ENCODE assay signal across 1 cellular context in the genomic region with DNA sequence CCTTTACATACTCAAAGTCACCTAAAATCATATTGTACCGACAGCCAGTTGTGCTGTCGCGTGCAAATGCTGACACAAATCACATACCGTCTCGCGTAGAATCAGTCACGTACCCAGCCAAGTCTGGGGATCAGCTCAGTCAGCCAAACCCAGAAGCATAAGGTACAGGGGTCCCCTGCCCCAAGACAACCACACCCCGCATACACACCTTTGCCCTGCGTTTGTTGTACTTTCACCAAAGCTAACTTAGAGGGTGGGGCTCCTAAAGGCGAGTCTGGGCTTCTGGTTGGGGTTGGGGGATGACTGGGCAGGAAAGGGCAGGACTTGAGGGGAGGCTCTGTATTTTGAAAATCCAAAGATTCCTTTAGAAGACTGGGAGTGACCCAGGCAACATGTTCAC.
TF ChIP-seq lines count a peak whose summit lies in the region.

No MANE protein-coding gene starts in this region.

TF ChIP-seq in HepG2, 621 proteins besides CTCF, POLR2A, EP300 and RAD21:
- TF ChIP-seq, protein P1, sequence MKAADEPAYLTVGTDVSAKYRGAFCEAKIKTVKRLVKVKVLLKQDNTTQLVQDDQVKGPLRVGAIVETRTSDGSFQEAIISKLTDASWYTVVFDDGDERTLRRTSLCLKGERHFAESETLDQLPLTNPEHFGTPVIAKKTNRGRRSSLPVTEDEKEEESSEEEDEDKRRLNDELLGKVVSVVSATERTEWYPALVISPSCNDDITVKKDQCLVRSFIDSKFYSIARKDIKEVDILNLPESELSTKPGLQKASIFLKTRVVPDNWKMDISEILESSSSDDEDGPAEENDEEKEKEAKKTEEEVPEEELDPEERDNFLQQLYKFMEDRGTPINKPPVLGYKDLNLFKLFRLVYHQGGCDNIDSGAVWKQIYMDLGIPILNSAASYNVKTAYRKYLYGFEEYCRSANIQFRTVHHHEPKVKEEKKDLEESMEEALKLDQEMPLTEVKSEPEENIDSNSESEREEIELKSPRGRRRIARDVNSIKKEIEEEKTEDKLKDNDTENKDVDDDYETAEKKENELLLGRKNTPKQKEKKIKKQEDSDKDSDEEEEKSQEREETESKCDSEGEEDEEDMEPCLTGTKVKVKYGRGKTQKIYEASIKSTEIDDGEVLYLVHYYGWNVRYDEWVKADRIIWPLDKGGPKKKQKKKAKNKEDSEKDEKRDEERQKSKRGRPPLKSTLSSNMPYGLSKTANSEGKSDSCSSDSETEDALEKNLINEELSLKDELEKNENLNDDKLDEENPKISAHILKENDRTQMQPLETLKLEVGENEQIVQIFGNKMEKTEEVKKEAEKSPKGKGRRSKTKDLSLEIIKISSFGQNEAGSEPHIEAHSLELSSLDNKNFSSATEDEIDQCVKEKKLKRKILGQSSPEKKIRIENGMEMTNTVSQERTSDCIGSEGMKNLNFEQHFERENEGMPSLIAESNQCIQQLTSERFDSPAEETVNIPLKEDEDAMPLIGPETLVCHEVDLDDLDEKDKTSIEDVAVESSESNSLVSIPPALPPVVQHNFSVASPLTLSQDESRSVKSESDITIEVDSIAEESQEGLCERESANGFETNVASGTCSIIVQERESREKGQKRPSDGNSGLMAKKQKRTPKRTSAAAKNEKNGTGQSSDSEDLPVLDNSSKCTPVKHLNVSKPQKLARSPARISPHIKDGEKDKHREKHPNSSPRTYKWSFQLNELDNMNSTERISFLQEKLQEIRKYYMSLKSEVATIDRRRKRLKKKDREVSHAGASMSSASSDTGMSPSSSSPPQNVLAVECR (CRISPR knock-in tag; IDR thresholded peaks at IDR 0.05; ENCODE audit: borderline replicate concordance), result no peak
- no peak for TF ChIP-seq ZNF446 (CRISPR knock-in tag; IDR thresholded peaks at IDR 0.05)
- no peak for TF ChIP-seq HNRNPUL1 (IDR thresholded peaks at IDR 0.05; ENCODE audit: low read depth, low read length)
- TF ChIP-seq, protein P2, sequence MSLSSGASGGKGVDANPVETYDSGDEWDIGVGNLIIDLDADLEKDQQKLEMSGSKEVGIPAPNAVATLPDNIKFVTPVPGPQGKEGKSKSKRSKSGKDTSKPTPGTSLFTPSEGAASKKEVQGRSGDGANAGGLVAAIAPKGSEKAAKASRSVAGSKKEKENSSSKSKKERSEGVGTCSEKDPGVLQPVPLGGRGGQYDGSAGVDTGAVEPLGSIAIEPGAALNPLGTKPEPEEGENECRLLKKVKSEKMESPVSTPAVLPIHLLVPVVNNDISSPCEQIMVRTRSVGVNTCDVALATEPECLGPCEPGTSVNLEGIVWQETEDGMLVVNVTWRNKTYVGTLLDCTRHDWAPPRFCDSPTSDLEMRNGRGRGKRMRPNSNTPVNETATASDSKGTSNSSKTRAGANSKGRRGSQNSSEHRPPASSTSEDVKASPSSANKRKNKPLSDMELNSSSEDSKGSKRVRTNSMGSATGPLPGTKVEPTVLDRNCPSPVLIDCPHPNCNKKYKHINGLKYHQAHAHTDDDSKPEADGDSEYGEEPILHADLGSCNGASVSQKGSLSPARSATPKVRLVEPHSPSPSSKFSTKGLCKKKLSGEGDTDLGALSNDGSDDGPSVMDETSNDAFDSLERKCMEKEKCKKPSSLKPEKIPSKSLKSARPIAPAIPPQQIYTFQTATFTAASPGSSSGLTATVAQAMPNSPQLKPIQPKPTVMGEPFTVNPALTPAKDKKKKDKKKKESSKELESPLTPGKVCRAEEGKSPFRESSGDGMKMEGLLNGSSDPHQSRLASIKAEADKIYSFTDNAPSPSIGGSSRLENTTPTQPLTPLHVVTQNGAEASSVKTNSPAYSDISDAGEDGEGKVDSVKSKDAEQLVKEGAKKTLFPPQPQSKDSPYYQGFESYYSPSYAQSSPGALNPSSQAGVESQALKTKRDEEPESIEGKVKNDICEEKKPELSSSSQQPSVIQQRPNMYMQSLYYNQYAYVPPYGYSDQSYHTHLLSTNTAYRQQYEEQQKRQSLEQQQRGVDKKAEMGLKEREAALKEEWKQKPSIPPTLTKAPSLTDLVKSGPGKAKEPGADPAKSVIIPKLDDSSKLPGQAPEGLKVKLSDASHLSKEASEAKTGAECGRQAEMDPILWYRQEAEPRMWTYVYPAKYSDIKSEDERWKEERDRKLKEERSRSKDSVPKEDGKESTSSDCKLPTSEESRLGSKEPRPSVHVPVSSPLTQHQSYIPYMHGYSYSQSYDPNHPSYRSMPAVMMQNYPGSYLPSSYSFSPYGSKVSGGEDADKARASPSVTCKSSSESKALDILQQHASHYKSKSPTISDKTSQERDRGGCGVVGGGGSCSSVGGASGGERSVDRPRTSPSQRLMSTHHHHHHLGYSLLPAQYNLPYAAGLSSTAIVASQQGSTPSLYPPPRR (CRISPR knock-in tag; IDR thresholded peaks at IDR 0.05; ENCODE audit: borderline replicate concordance), result no peak
- TF ChIP-seq CEBPB (IDR thresholded peaks at IDR 0.05; ENCODE audit: borderline replicate concordance, low read depth, low read length), result no peak
- no peak for TF ChIP-seq ZNF678 (CRISPR knock-in tag; IDR thresholded peaks at IDR 0.05)
- TF ChIP-seq, protein P3, sequence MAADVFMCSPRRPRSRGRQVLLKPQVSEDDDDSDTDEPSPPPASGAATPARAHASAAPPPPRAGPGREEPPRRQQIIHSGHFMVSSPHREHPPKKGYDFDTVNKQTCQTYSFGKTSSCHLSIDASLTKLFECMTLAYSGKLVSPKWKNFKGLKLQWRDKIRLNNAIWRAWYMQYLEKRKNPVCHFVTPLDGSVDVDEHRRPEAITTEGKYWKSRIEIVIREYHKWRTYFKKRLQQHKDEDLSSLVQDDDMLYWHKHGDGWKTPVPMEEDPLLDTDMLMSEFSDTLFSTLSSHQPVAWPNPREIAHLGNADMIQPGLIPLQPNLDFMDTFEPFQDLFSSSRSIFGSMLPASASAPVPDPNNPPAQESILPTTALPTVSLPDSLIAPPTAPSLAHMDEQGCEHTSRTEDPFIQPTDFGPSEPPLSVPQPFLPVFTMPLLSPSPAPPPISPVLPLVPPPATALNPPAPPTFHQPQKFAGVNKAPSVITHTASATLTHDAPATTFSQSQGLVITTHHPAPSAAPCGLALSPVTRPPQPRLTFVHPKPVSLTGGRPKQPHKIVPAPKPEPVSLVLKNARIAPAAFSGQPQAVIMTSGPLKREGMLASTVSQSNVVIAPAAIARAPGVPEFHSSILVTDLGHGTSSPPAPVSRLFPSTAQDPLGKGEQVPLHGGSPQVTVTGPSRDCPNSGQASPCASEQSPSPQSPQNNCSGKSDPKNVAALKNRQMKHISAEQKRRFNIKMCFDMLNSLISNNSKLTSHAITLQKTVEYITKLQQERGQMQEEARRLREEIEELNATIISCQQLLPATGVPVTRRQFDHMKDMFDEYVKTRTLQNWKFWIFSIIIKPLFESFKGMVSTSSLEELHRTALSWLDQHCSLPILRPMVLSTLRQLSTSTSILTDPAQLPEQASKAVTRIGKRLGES (CRISPR knock-in tag; IDR thresholded peaks at IDR 0.05; ENCODE audit: borderline replicate concordance), result no peak
- TF ChIP-seq, protein P4, sequence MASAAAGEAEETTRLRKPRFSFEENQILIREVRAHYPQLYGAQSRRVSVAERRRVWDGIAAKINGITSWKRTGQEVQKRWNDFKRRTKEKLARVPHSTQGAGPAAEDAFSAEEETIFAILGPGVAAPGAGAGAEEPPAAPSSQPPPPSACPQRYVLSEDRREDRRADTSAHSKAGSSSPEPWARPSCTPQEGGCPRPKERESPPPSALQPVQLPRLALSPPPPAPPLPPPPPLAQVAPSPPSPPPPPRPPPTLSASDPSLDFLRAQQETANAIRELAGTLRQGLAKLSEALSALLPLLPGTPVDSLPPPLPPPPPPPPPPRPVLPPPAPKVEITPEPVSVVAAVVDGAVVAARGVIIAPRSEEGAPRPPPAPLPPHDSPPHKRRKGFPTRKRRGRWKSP (CRISPR knock-in tag; IDR thresholded peaks at IDR 0.05), result no peak
- no peak for TF ChIP-seq ZNF333 (CRISPR knock-in tag; IDR thresholded peaks at IDR 0.05; ENCODE audit: borderline replicate concordance)
- no peak for TF ChIP-seq FOXO1 (CRISPR knock-in tag; IDR thresholded peaks at IDR 0.05)
- TF ChIP-seq, protein P5, sequence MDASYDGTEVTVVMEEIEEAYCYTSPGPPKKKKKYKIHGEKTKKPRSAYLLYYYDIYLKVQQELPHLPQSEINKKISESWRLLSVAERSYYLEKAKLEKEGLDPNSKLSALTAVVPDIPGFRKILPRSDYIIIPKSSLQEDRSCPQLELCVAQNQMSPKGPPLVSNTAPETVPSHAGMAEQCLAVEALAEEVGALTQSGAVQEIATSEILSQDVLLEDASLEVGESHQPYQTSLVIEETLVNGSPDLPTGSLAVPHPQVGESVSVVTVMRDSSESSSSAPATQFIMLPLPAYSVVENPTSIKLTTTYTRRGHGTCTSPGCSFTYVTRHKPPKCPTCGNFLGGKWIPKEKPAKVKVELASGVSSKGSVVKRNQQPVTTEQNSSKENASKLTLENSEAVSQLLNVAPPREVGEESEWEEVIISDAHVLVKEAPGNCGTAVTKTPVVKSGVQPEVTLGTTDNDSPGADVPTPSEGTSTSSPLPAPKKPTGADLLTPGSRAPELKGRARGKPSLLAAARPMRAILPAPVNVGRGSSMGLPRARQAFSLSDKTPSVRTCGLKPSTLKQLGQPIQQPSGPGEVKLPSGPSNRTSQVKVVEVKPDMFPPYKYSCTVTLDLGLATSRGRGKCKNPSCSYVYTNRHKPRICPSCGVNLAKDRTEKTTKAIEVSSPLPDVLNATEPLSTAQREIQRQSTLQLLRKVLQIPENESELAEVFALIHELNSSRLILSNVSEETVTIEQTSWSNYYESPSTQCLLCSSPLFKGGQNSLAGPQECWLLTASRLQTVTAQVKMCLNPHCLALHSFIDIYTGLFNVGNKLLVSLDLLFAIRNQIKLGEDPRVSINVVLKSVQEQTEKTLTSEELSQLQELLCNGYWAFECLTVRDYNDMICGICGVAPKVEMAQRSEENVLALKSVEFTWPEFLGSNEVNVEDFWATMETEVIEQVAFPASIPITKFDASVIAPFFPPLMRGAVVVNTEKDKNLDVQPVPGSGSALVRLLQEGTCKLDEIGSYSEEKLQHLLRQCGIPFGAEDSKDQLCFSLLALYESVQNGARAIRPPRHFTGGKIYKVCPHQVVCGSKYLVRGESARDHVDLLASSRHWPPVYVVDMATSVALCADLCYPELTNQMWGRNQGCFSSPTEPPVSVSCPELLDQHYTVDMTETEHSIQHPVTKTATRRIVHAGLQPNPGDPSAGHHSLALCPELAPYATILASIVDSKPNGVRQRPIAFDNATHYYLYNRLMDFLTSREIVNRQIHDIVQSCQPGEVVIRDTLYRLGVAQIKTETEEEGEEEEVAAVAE (CRISPR knock-in tag; IDR thresholded peaks at IDR 0.05; ENCODE audit: borderline replicate concordance), result no peak
- no peak for TF ChIP-seq ZNF274 (CRISPR knock-in tag; IDR thresholded peaks at IDR 0.05)
- TF ChIP-seq, protein P6, sequence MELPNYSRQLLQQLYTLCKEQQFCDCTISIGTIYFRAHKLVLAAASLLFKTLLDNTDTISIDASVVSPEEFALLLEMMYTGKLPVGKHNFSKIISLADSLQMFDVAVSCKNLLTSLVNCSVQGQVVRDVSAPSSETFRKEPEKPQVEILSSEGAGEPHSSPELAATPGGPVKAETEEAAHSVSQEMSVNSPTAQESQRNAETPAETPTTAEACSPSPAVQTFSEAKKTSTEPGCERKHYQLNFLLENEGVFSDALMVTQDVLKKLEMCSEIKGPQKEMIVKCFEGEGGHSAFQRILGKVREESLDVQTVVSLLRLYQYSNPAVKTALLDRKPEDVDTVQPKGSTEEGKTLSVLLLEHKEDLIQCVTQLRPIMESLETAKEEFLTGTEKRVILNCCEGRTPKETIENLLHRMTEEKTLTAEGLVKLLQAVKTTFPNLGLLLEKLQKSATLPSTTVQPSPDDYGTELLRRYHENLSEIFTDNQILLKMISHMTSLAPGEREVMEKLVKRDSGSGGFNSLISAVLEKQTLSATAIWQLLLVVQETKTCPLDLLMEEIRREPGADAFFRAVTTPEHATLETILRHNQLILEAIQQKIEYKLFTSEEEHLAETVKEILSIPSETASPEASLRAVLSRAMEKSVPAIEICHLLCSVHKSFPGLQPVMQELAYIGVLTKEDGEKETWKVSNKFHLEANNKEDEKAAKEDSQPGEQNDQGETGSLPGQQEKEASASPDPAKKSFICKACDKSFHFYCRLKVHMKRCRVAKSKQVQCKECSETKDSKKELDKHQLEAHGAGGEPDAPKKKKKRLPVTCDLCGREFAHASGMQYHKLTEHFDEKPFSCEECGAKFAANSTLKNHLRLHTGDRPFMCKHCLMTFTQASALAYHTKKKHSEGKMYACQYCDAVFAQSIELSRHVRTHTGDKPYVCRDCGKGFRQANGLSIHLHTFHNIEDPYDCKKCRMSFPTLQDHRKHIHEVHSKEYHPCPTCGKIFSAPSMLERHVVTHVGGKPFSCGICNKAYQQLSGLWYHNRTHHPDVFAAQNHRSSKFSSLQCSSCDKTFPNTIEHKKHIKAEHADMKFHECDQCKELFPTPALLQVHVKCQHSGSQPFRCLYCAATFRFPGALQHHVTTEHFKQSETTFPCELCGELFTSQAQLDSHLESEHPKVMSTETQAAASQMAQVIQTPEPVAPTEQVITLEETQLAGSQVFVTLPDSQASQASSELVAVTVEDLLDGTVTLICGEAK (IDR thresholded peaks at IDR 0.05), result no peak
- TF ChIP-seq, protein P6 (CRISPR knock-in tag; IDR thresholded peaks at IDR 0.05), result no peak
